In the genomic region with DNA sequence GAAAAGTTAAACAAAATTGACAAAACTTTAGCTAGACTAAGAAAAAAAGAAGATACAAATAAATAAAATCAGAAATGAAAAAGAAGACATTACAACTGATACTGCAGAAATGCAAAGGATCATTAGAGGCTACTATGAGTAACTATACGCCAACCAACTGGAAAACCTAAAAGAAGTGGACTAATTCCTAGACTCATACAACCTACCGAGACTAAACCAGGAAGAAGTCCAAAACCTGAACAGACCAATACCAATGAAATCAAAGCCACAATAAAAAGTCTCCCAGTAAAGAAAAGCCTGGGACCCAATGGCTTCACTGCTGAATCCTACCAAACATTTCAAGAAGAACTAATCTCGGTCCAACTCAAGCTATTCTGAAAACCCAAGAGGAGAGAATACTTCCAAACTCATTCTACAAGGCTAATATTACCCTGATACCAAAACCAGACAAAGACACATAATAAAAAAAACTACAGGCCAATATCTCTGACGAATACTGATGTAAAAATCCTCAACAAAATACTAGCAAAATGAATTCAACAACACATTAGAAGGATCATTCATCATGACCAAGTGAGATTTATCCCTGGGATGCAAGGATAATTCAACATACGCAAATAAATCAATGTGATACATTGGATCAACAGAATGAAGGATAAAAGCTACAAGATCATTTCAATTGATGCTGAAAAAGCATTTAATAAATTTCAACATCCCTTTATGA, we compare ENCODE assay signal across 9 cellular contexts. TPM values are rescaled to one million over a fixed set of nuclear protein-coding genes. Genes with fewer than 3 reads are reported as not detected.
DNase-seq lines count a peak whose midpoint lies in the region; ATAC-seq and TF ChIP-seq lines count a peak whose summit lies in the region.
"Had no signal": no experiment of that assay in that cellular context is flagged by ENCODE, and none has a peak within 500 bp of the region (broad histone marks: within the 10 kb centered on the region; RNA-seq: fewer than 3 reads in every experiment).

No MANE protein-coding gene starts in this region.

- no peak for TF ChIP-seq CTCF in chondrocyte (IDR thresholded peaks at IDR 0.05)
- no peak for TF ChIP-seq CTCF in CD14-positive monocyte (IDR thresholded peaks at IDR 0.05)

- no peaks in the 10 kb centered on the region for H3K36me3 ChIP-seq in CD4-positive, CD25-positive, alpha-beta regulatory T cell (ENCODE audit: control insufficient read depth, insufficient read depth, low read length)
- no peaks in the 10 kb centered on the region for H3K36me3 ChIP-seq in naive thymus-derived CD4-positive, alpha-beta T cell (ENCODE audit: control insufficient read depth in 2 of 3, insufficient read depth in 3 of 3, low read length in 3 of 3)

- POLR2A ChIA-PET in naive thymus-derived CD4-positive, alpha-beta T cell (lab: Charles Lee), result interaction anchor here (0.8 kb wide), 1 partner anchor 113 kb away, joined by 3 read pairs; the partner anchor contains the start of gene DMTF1

- CTCF ChIA-PET in naive thymus-derived CD4-positive, alpha-beta T cell (lab: Charles Lee), result no interaction called here

- ATAC-seq in CD4-positive, CD25-positive, alpha-beta regulatory T cell (ENCODE audit: low read depth in 2 of 2), result no peak
- ATAC-seq in naive thymus-derived CD4-positive, alpha-beta T cell, result no peak
- ATAC-seq in HG02938 (IDR thresholded peaks at IDR 0.05; ENCODE audit: unreplicated experiment) (no peak), HG02623 (IDR thresholded peaks at IDR 0.05; ENCODE audit: unreplicated experiment) (no peak)

- peaks cover 0 to 5% (median 0%) of the 10 kb centered on the region in 7 donors for H3K9me3 Mint-ChIP-seq in CD4-positive, CD25-positive, alpha-beta regulatory T cell
- H3K9me3 Mint-ChIP-seq in chondrocyte (ENCODE audit: low read depth) (peaks cover 8% of the 10 kb centered on the region), CD14-positive monocyte (peaks cover 3 to 19% (median 11%) of the 10 kb centered on the region in 7 donors)
- peaks cover 0 to 25% (median 6%) of the 10 kb centered on the region in 11 donors for H3K9me3 Mint-ChIP-seq in naive thymus-derived CD4-positive, alpha-beta T cell

- no peaks in the 10 kb centered on the region for H3K4me1 ChIP-seq in CD4-positive, CD25-positive, alpha-beta regulatory T cell (ENCODE audit: control insufficient read depth, insufficient read depth, low read length, poor library complexity, severe bottlenecking)
- H3K4me1 ChIP-seq in naive thymus-derived CD4-positive, alpha-beta T cell (ENCODE audit: control insufficient read depth in 2 of 2, insufficient read depth in 2 of 2, low read length in 2 of 2), result no peaks in the 10 kb centered on the region

- H3K4me1 Mint-ChIP-seq in CD4-positive, CD25-positive, alpha-beta regulatory T cell, result no peaks in the 10 kb centered on the region
- H3K4me1 Mint-ChIP-seq in chondrocyte (ENCODE audit: low read depth) (peaks cover 16% of the 10 kb centered on the region), CD14-positive monocyte (no peaks in the 10 kb centered on the region)
- peaks cover 0 to 6% (median 0%) of the 10 kb centered on the region in 7 donors for H3K4me1 Mint-ChIP-seq in naive thymus-derived CD4-positive, alpha-beta T cell

- no peaks in the 10 kb centered on the region for H3K36me3 Mint-ChIP-seq in CD4-positive, CD25-positive, alpha-beta regulatory T cell
- H3K36me3 Mint-ChIP-seq in chondrocyte (ENCODE audit: low read depth), result peaks cover 2% of the 10 kb centered on the region
- no peaks in the 10 kb centered on the region for H3K36me3 Mint-ChIP-seq in naive thymus-derived CD4-positive, alpha-beta T cell
- H3K36me3 Mint-ChIP-seq in CD14-positive monocyte, result no peaks in the 10 kb centered on the region

- H3K27me3 ChIP-seq in CD4-positive, CD25-positive, alpha-beta regulatory T cell (ENCODE audit: control insufficient read depth, insufficient read depth, low read length), result no peaks in the 10 kb centered on the region
- H3K27me3 ChIP-seq in naive thymus-derived CD4-positive, alpha-beta T cell (ENCODE audit: control insufficient read depth in 2 of 2, insufficient read depth in 2 of 2, low read length in 2 of 2), result no peaks in the 10 kb centered on the region

- intact Hi-C loops in naive thymus-derived CD4-positive, alpha-beta T cell (cut with micrococcal nuclease), result no loop called here
- intact Hi-C loops in CD14-positive monocyte (cut with micrococcal nuclease), result no loop called here

- peak overlapping the region in 3 of 4 donors; percentile 58 to 82 (median 77) for H3K4me3 Mint-ChIP-seq in CD4-positive, CD25-positive, alpha-beta regulatory T cell
- H3K4me3 Mint-ChIP-seq in chondrocyte (ENCODE audit: unreplicated experiment) (peak overlapping the region; percentile 94), CD14-positive monocyte (peak overlapping the region in 1 of 2 donors; percentile 72)
- peak overlapping the region; percentile 14 to 88 (median 67) for H3K4me3 Mint-ChIP-seq in naive thymus-derived CD4-positive, alpha-beta T cell

- H3K9me3 ChIP-seq in CD4-positive, CD25-positive, alpha-beta regulatory T cell (ENCODE audit: control insufficient read depth in 2 of 2, low read length in 2 of 2), result no peaks in the 10 kb centered on the region
- H3K9me3 ChIP-seq in naive thymus-derived CD4-positive, alpha-beta T cell (ENCODE audit: control insufficient read depth in 2 of 3, low read length in 3 of 3), result no peaks in the 10 kb centered on the region

- H3K4me3 ChIP-seq in CD4-positive, CD25-positive, alpha-beta regulatory T cell (ENCODE audit: low read depth, low read length), result peak overlapping the region; percentile 77
- H3K4me3 ChIP-seq in Jurkat, Clone E6-1 (ENCODE audit: low read length), result peak overlapping the region; percentile 49
- peak overlapping the region; percentile 43 for H3K4me3 ChIP-seq in naive thymus-derived CD4-positive, alpha-beta T cell (ENCODE audit: low read length)

- peak overlapping the region in 2 of 3 donors; percentile 8 to 70 for H3K27ac Mint-ChIP-seq in CD4-positive, CD25-positive, alpha-beta regulatory T cell
- H3K27ac Mint-ChIP-seq in chondrocyte (ENCODE audit: unreplicated experiment) (peak overlapping the region; percentile 86), CD14-positive monocyte (no peak overlapping the region)
- H3K27ac Mint-ChIP-seq in naive thymus-derived CD4-positive, alpha-beta T cell, result peak overlapping the region in 6 of 9 donors; percentile 38 to 96 (median 74)

- no peak overlapping the region for H3K27ac ChIP-seq in CD4-positive, CD25-positive, alpha-beta regulatory T cell (ENCODE audit: insufficient read depth, low read length, poor library complexity, severe bottlenecking)
- peak overlapping the region; percentile 45 for H3K27ac ChIP-seq in naive thymus-derived CD4-positive, alpha-beta T cell (ENCODE audit: low read depth, low read length)
- H3K27ac ChIP-seq: VCaP had no signal

- no peak for DNase-seq in CD4-positive, CD25-positive, alpha-beta regulatory T cell
- DNase-seq in Jurkat, Clone E6-1 (ENCODE audit: low read depth, low spot score), result no peak
- DNase-seq in chondrocyte (ENCODE audit: low spot score), result no peak
- DNase-seq in naive thymus-derived CD4-positive, alpha-beta T cell, result no peak
- no peak for DNase-seq in CD14-positive monocyte (ENCODE audit: low spot score)
- DNase-seq in T-helper 9 cell, result no peak

- H3K27me3 Mint-ChIP-seq in CD4-positive, CD25-positive, alpha-beta regulatory T cell, result no peaks in the 10 kb centered on the region
- H3K27me3 Mint-ChIP-seq in chondrocyte (ENCODE audit: low read depth), result no peaks in the 10 kb centered on the region
- H3K27me3 Mint-ChIP-seq in naive thymus-derived CD4-positive, alpha-beta T cell, result peaks cover 0 to 17% (median 5%) of the 10 kb centered on the region in 5 donors
- H3K27me3 Mint-ChIP-seq in CD14-positive monocyte (ENCODE audit: low read depth in 3 of 3), result peaks cover 0 to 3% (median 0%) of the 10 kb centered on the region in 3 donors

RNA-seq across cellular contexts. Expression of gene ELAPOR2, which starts 20.3 kb away (rescaled TPM):
- total RNA-seq in CD4-positive, CD25-positive, alpha-beta regulatory T cell, result 20.3 TPM
- polyA plus RNA-seq in CD4-positive, CD25-positive, alpha-beta regulatory T cell, result 1 to 10 TPM; 2.4 to 5.5 (median 2.9) TPM
- polyA plus RNA-seq in Jurkat, Clone E6-1 (2012; ENCODE audit: insufficient read depth, insufficient read length), result 25.2 TPM
- total RNA-seq in chondrocyte, result 15.8 to 22.9 TPM (median 16.9 TPM) in 3 replicates
- 10 to 100 TPM in 2 of 5 experiments, 1 to 10 TPM in 3; 5.3 to 11.0 (median 6.4) TPM for total RNA-seq in naive thymus-derived CD4-positive, alpha-beta T cell
- 1 to 10 TPM; 1.3 to 7.6 TPM for polyA plus RNA-seq in naive thymus-derived CD4-positive, alpha-beta T cell
- not detected for polyA plus RNA-seq in CD14-positive monocyte

Comparison
In these comparisons a context has a peak if more than half of its experiments do, and no peak if none do; other contexts are left out.
1. H3K27ac Mint-ChIP-seq: peak in CD4-positive, CD25-positive, alpha-beta regulatory T cell (2 of 3), chondrocyte (single experiment) and naive thymus-derived CD4-positive, alpha-beta T cell (6 of 9); none in CD14-positive monocyte (0 of 7).
2. Peak in every context shown above with its lines, with median percentiles within 50 percentile points of each other: H3K4me3 ChIP-seq.